ENCODE assay signal across 8 cellular contexts in the genomic region with DNA sequence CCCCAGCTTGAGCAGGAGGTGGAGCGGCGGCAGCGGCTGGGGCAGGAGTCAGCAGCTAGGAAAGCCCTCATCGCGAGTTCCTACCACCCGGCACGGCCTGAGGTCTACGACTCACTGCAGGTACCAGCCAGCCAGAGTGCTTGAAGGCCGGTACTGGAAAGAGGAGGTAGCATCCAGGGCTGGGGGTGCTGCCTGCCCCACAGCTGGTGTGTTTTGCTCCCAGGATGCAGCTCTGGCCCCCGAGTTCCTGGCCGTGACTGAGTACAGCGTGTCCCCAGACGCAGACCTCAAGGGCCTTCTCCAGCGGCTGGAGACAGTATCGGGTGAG. TPM values are rescaled to one million over a fixed set of nuclear protein-coding genes. Genes with fewer than 3 reads are reported as not detected.
DNase-seq lines count a peak whose midpoint lies in the region; ATAC-seq and TF ChIP-seq lines count a peak whose summit lies in the region.

No MANE protein-coding gene starts in this region.

- DNase-seq in CD8-positive, alpha-beta memory T cell = no peak
- DNase-seq in NT2/D1 (ENCODE audit: low read depth, low spot score) = no peak
- DNase-seq in chondrocyte (ENCODE audit: low spot score) = peak; percentile 77
- no peak for DNase-seq in NCI-H187 (lab: John Stamatoyannopoulos, UW)
- no peak for DNase-seq in DMS 273 treated with DMSO at 0.1 percent for 48 hours (lab: John Stamatoyannopoulos, UW)

- H3K4me1 ChIP-seq in CD8-positive, alpha-beta memory T cell (ENCODE audit: insufficient read depth, low read length) = peaks cover 39% of the 10 kb centered on the region
- peaks cover 10% of the 10 kb centered on the region for H3K4me1 ChIP-seq in NT2/D1 (ENCODE audit: insufficient read depth, insufficient read length)
- peaks cover 40 to 46% of the 10 kb centered on the region in 2 experiments for H3K4me1 ChIP-seq in neutrophil (ENCODE audit: control insufficient read depth in 1 of 2, insufficient read depth in 1 of 2, low read depth in 1 of 2, low read length in 1 of 2)

- H3K27me3 Mint-ChIP-seq in CD8-positive, alpha-beta memory T cell = no peaks in the 10 kb centered on the region
- no peaks in the 10 kb centered on the region for H3K27me3 Mint-ChIP-seq in chondrocyte (ENCODE audit: low read depth)

- H3K27ac Mint-ChIP-seq in CD8-positive, alpha-beta memory T cell = peak overlapping the region in 3 of 8 donors; percentile 94 to 99 (median 99)
- H3K27ac Mint-ChIP-seq in chondrocyte (ENCODE audit: unreplicated experiment) = peak overlapping the region; percentile 99

- peak overlapping the region in 6 of 7 donors; percentile 50 to 98 (median 96) for H3K4me3 Mint-ChIP-seq in CD8-positive, alpha-beta memory T cell
- H3K4me3 Mint-ChIP-seq in chondrocyte (ENCODE audit: unreplicated experiment) = no peak overlapping the region

- peak overlapping the region; percentile 98 for H3K27ac ChIP-seq in CD8-positive, alpha-beta memory T cell (ENCODE audit: low read depth, low read length)
- H3K27ac ChIP-seq in neutrophil = peak overlapping the region; percentile 98

- H3K27me3 ChIP-seq in CD8-positive, alpha-beta memory T cell (ENCODE audit: insufficient read depth, low read length, poor library complexity, severe bottlenecking) = no peaks in the 10 kb centered on the region
- no peaks in the 10 kb centered on the region for H3K27me3 ChIP-seq in NT2/D1 (ENCODE audit: insufficient read depth, insufficient read length)
- H3K27me3 ChIP-seq in neutrophil = no peaks in the 10 kb centered on the region

- POLR2A ChIA-PET in CD8-positive, alpha-beta memory T cell (lab: Charles Lee) = interaction anchor here (0.6 to 0.8 kb wide), 3 partner anchors 79 to 908 kb away, joined by 3 to 9 read pairs (median 6); no protein-coding TSS in a partner anchor

- CTCF ChIA-PET in CD8-positive, alpha-beta memory T cell (lab: Charles Lee) = interaction anchor here (0.8 to 2.0 kb wide), 3 partner anchors 79 to 261 kb away, joined by 3 to 5 read pairs (median 3); no protein-coding TSS in a partner anchor

- H3K36me3 ChIP-seq in CD8-positive, alpha-beta memory T cell (ENCODE audit: insufficient read depth, low read length) = no peaks in the 10 kb centered on the region
- H3K36me3 ChIP-seq in NT2/D1 (ENCODE audit: insufficient read depth, insufficient read length, low read length) = peaks cover 31% of the 10 kb centered on the region
- peaks cover 20% of the 10 kb centered on the region for H3K36me3 ChIP-seq in neutrophil

- ATAC-seq in HG03045 (IDR thresholded peaks at IDR 0.05; ENCODE audit: unreplicated experiment) (no peak), HG03025 (IDR thresholded peaks at IDR 0.05; ENCODE audit: low FRiP score, unreplicated experiment) (no peak)

- H3K9me3 ChIP-seq in CD8-positive, alpha-beta memory T cell (ENCODE audit: low read length) = no peaks in the 10 kb centered on the region
- no peaks in the 10 kb centered on the region for H3K9me3 ChIP-seq in NT2/D1 (ENCODE audit: insufficient read depth, low read length)
- H3K9me3 ChIP-seq in neutrophil = no peaks in the 10 kb centered on the region

- no peaks in the 10 kb centered on the region for H3K9me3 Mint-ChIP-seq in CD8-positive, alpha-beta memory T cell
- no peaks in the 10 kb centered on the region for H3K9me3 Mint-ChIP-seq in chondrocyte (ENCODE audit: low read depth)

- H3K9ac ChIP-seq in NT2/D1 (ENCODE audit: insufficient read length, low read depth) = peak overlapping the region; percentile 23

- peaks cover 0 to 22% (median 0%) of the 10 kb centered on the region in 3 donors for H3K36me3 Mint-ChIP-seq in CD8-positive, alpha-beta memory T cell
- no peaks in the 10 kb centered on the region for H3K36me3 Mint-ChIP-seq in chondrocyte (ENCODE audit: low read depth)

- TF ChIP-seq CTCF in chondrocyte (IDR thresholded peaks at IDR 0.05) (no peak), neutrophil (IDR thresholded peaks at IDR 0.05) (no peak)

- H3K4me3 ChIP-seq in CD8-positive, alpha-beta memory T cell (ENCODE audit: low read length) = no peak overlapping the region
- H3K4me3 ChIP-seq in NT2/D1 (ENCODE audit: insufficient read length, low read depth) = no peak overlapping the region
- no peak overlapping the region for H3K4me3 ChIP-seq in neutrophil (ENCODE audit: low read depth in 1 of 2, low read length in 1 of 2)

- peaks cover 35 to 65% (median 39%) of the 10 kb centered on the region in 3 donors for H3K4me1 Mint-ChIP-seq in CD8-positive, alpha-beta memory T cell
- peaks cover 41% of the 10 kb centered on the region for H3K4me1 Mint-ChIP-seq in chondrocyte (ENCODE audit: low read depth)

RNA-seq across cellular contexts. Expression of a gene that starts 1.6 kb away (rescaled TPM):
- total RNA-seq in CD8-positive, alpha-beta memory T cell = 10 to 100 TPM; 27.7 to 29.5 TPM
- polyA plus RNA-seq in CD8-positive, alpha-beta memory T cell = 14.9 TPM
- 12.0 to 13.7 TPM (median 13.5 TPM) in 3 replicates for total RNA-seq in chondrocyte

RNA-seq across cellular contexts. Expression of a gene that starts 3.9 kb away (rescaled TPM):
- total RNA-seq in CD8-positive, alpha-beta memory T cell = 100 to 1,000 TPM; 172 to 181 TPM
- polyA plus RNA-seq in CD8-positive, alpha-beta memory T cell = 246 TPM
- total RNA-seq in chondrocyte = 145 to 165 TPM (median 146 TPM) in 3 replicates

RNA-seq across cellular contexts. Expression of a gene that starts 10.3 kb away (rescaled TPM):
- total RNA-seq in CD8-positive, alpha-beta memory T cell = 1 to 10 TPM; 3.7 to 3.9 TPM
- 0.99 TPM for polyA plus RNA-seq in CD8-positive, alpha-beta memory T cell
- total RNA-seq in chondrocyte = 12.9 to 21.6 TPM (median 14.2 TPM) in 3 replicates
